In the genomic region with DNA sequence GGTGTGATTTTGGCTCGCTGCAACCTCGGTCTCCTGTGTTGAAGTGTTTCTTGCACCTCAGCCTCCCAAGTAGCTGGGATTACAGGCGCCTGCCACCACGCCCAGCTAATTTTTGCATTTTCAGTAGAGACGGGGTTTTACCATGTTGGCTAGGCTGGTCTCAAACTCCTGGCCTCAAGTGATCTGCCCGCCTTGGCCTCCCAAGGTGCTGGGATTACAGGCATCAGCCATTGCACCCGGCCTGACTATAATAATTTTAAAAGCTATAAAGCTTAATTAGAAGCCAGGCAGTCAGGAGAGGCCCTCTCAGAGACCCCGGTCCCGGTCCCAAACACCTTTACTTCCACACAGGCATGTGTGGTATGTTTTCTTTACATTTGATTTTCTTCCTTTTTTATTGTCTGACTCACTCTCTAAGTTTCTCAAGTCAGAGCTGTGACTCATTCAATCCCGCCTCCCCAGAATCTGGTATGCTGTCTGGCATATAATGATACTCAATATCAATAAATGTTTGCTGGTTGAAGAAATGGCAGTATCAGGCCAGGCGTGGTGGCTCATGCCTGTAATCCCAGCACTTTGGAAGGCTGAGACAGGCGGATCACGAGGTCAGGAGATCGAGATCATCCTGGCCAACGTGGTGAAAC, we compare ENCODE assay signal across 8 cellular contexts. TPM values are rescaled to one million over a fixed set of nuclear protein-coding genes. Genes with fewer than 3 reads are reported as not detected.
DNase-seq lines count a peak whose midpoint lies in the region; ATAC-seq, FAIRE-seq and TF ChIP-seq lines count a peak whose summit lies in the region.
"Not testable (repeated sequence)": the region's sequence is repeated elsewhere in the genome, so short reads cannot be mapped to it uniquely, and the experiment has no call there.

No MANE protein-coding gene starts in this region.

- H3K27me3 ChIP-seq in astrocyte (ENCODE audit: insufficient read depth, low read length): not testable (repeated sequence)

- peak overlapping the region; percentile 53 for H3K4me2 ChIP-seq in astrocyte (ENCODE audit: low read length)

- peaks cover 85% of the 10 kb centered on the region for H4K20me1 ChIP-seq in astrocyte (ENCODE audit: insufficient read depth, low read length)

- H3K79me2 ChIP-seq in astrocyte (ENCODE audit: insufficient read depth, low read length): peaks cover 97% of the 10 kb centered on the region

- not testable (repeated sequence) for H2AFZ ChIP-seq in astrocyte (ENCODE audit: low read depth, low read length)

- H3K36me3 ChIP-seq in astrocyte (ENCODE audit: insufficient read depth, low read length): not testable (repeated sequence)

- not testable (repeated sequence) for H3K9ac ChIP-seq in astrocyte (ENCODE audit: low read length)

- H3K4me1 ChIP-seq in astrocyte (ENCODE audit: insufficient read depth, low read length): peaks cover 21% of the 10 kb centered on the region

- not testable (repeated sequence) for H3K27me3 Mint-ChIP-seq in activated CD4-positive, alpha-beta memory T cell treated with anti-CD3 and anti-CD28 coated beads for 36 hours; astrocyte (ENCODE audit: low read depth, unreplicated experiment); nephron progenitor cell (ENCODE audit: low read depth, poor library complexity)

- not testable (repeated sequence) for H3K9me3 ChIP-seq in astrocyte (ENCODE audit: insufficient read depth, low read depth, low read length)

- H3K36me3 Mint-ChIP-seq in activated CD4-positive, alpha-beta memory T cell treated with anti-CD3 and anti-CD28 coated beads for 36 hours: peaks cover 19% of the 10 kb centered on the region
- peaks cover 13% of the 10 kb centered on the region for H3K36me3 Mint-ChIP-seq in astrocyte (ENCODE audit: low read depth, unreplicated experiment)
- peaks cover 35% of the 10 kb centered on the region for H3K36me3 Mint-ChIP-seq in nephron progenitor cell (ENCODE audit: low read depth)
- peaks cover 81% of the 10 kb centered on the region for H3K36me3 Mint-ChIP-seq in stimulated activated effector memory CD8-positive, alpha-beta T cell treated with anti-CD3 and anti-CD28 coated beads, Interleukin-12 subunit alpha, Interleukin-12 subunit beta, amount 100 ng/mL, for 72 hours

- TF ChIP-seq CTCF in astrocyte (IDR thresholded peaks at IDR 0.05; ENCODE audit: insufficient read depth, low read depth, low read length); nephron progenitor cell (IDR thresholded peaks at IDR 0.05): not testable (repeated sequence)

- peak; percentile 15 to 18 for DNase-seq in AML-193 (lab: John Stamatoyannopoulos, UW)
- peak; percentile 97 for DNase-seq in HPDE6-E6E7 (ENCODE audit: extremely low spot score)
- peak; percentile 73 for DNase-seq in RCC 7860 (ENCODE audit: low spot score)
- DNase-seq in activated CD4-positive, alpha-beta memory T cell treated with anti-CD3 and anti-CD28 coated beads for 36 hours: peak; percentile 63
- DNase-seq in astrocyte (ENCODE audit: low read depth): peak; percentile 88
- DNase-seq in fibroblast of peridontal ligament (ENCODE audit: extremely low read depth): peak; percentile 88
- DNase-seq in nephron progenitor cell; stimulated activated effector memory CD8-positive, alpha-beta T cell treated with anti-CD3 and anti-CD28 coated beads, Interleukin-12 subunit alpha, Interleukin-12 subunit beta, amount 100 ng/mL, for 72 hours (ENCODE audit: low spot score in 2 of 2): not testable (repeated sequence)

- intact Hi-C loops in activated CD4-positive, alpha-beta memory T cell treated with anti-CD3 and anti-CD28 coated beads for 36 hours (cut with micrococcal nuclease): loop anchor here (1.0 kb wide), 1 partner anchor 10 kb away; a partner anchor contains a TSS

- H3K27ac ChIP-seq in astrocyte (ENCODE audit: low read depth, low read length): peak overlapping the region; percentile 64

- CTCF ChIA-PET in activated CD4-positive, alpha-beta memory T cell treated with anti-CD3 and anti-CD28 coated beads for 36 hours (lab: Charles Lee): interaction anchor here (1.2 to 2.9 kb wide), 3 partner anchors 18 to 124 kb away, joined by 3 to 12 read pairs (median 10); no protein-coding TSS in a partner anchor

- H3K4me1 Mint-ChIP-seq in activated CD4-positive, alpha-beta memory T cell treated with anti-CD3 and anti-CD28 coated beads for 36 hours (ENCODE audit: low read depth): peaks cover 61% of the 10 kb centered on the region
- H3K4me1 Mint-ChIP-seq in astrocyte (ENCODE audit: low read depth, unreplicated experiment) (peaks cover 54% of the 10 kb centered on the region), nephron progenitor cell (peaks cover 42% of the 10 kb centered on the region)
- peaks cover 62% of the 10 kb centered on the region for H3K4me1 Mint-ChIP-seq in stimulated activated effector memory CD8-positive, alpha-beta T cell treated with anti-CD3 and anti-CD28 coated beads, Interleukin-12 subunit alpha, Interleukin-12 subunit beta, amount 100 ng/mL, for 72 hours

- POLR2A ChIA-PET in activated CD4-positive, alpha-beta memory T cell treated with anti-CD3 and anti-CD28 coated beads for 36 hours (lab: Charles Lee): interaction anchor here (1.1 kb wide), 1 partner anchor 11 kb away, joined by 3 read pairs; no protein-coding TSS in a partner anchor

- H3K9me3 Mint-ChIP-seq in activated CD4-positive, alpha-beta memory T cell treated with anti-CD3 and anti-CD28 coated beads for 36 hours; astrocyte (ENCODE audit: unreplicated experiment); nephron progenitor cell; stimulated activated effector memory CD8-positive, alpha-beta T cell treated with anti-CD3 and anti-CD28 coated beads, Interleukin-12 subunit alpha, Interleukin-12 subunit beta, amount 100 ng/mL, for 72 hours: not testable (repeated sequence)

- ATAC-seq in stimulated activated effector memory CD8-positive, alpha-beta T cell treated with anti-CD3 and anti-CD28 coated beads, Interleukin-12 subunit alpha, Interleukin-12 subunit beta, amount 100 ng/mL, for 72 hours: peak; percentile 91

- not testable (repeated sequence) for H3K4me3 Mint-ChIP-seq in activated CD4-positive, alpha-beta memory T cell treated with anti-CD3 and anti-CD28 coated beads for 36 hours; nephron progenitor cell; stimulated activated effector memory CD8-positive, alpha-beta T cell treated with anti-CD3 and anti-CD28 coated beads, Interleukin-12 subunit alpha, Interleukin-12 subunit beta, amount 100 ng/mL, for 72 hours
- H3K4me3 Mint-ChIP-seq in astrocyte (ENCODE audit: unreplicated experiment): peak overlapping the region; percentile 60

- peak; percentile 76 for FAIRE-seq in RCC 7860 (lab: Jason Lieb, UNC)
- FAIRE-seq in astrocyte (lab: Jason Lieb, UNC): not testable (repeated sequence)

- not testable (repeated sequence) for H3K27ac Mint-ChIP-seq in activated CD4-positive, alpha-beta memory T cell treated with anti-CD3 and anti-CD28 coated beads for 36 hours; stimulated activated effector memory CD8-positive, alpha-beta T cell treated with anti-CD3 and anti-CD28 coated beads, Interleukin-12 subunit alpha, Interleukin-12 subunit beta, amount 100 ng/mL, for 72 hours
- peak overlapping the region; percentile 92 for H3K27ac Mint-ChIP-seq in astrocyte (ENCODE audit: unreplicated experiment)
- H3K27ac Mint-ChIP-seq in nephron progenitor cell: peak overlapping the region; percentile 59

- H3K4me3 ChIP-seq in astrocyte (ENCODE audit: insufficient read depth, low read depth, low read length): not testable (repeated sequence)

RNA-seq across cellular contexts. Expression of a gene that starts 9.4 kb away (rescaled TPM):
- 100 to 1,000 TPM; 167 to 172 TPM for total RNA-seq in activated CD4-positive, alpha-beta memory T cell treated with anti-CD3 and anti-CD28 coated beads for 36 hours
- 136 and 139 TPM in 2 replicates for total RNA-seq in astrocyte

RNA-seq across cellular contexts. Expression of a gene that starts 49.9 kb away (rescaled TPM):
- 10 to 100 TPM; 15.0 to 16.9 TPM for total RNA-seq in activated CD4-positive, alpha-beta memory T cell treated with anti-CD3 and anti-CD28 coated beads for 36 hours
- 41.6 and 44.1 TPM in 2 replicates for total RNA-seq in astrocyte
